Comparison of ENCODE assay signal across 9 cellular contexts in genomic region chr7:37440738-37441404, GRCh38. TPM values are rescaled to one million over a fixed set of nuclear protein-coding genes. Genes with fewer than 3 reads are reported as not detected.
DNase-seq lines count a peak whose midpoint lies in the region; ATAC-seq and TF ChIP-seq lines count a peak whose summit lies in the region.
"Had no signal": no experiment of that assay in that cellular context is flagged by ENCODE, and none has a peak within 500 bp of the region (broad histone marks: within the 10 kb centered on the region; RNA-seq: fewer than 3 reads in every experiment).

No MANE protein-coding gene starts in this region.

- H2AFZ ChIP-seq in GM23338 = no peak overlapping the region

- peaks cover 10% of the 10 kb centered on the region for H3K27me3 Mint-ChIP-seq in GM23338 (ENCODE audit: insufficient read depth, low read depth, poor library complexity)

- H3K27ac ChIP-seq in GM23338 (ENCODE audit: low read depth) = no peak overlapping the region
- peak overlapping the region; percentile 57 to 91 (median 81) for H3K27ac ChIP-seq in heart left ventricle
- peak overlapping the region; percentile 38 to 99 (median 74) for H3K27ac ChIP-seq in spleen

- H3K9me3 Mint-ChIP-seq in GM23338 = no peaks in the 10 kb centered on the region

- H3K79me2 ChIP-seq in GM23338 (replicated peaks; ENCODE audit: insufficient read depth) = no peaks in the 10 kb centered on the region

- H3K27ac Mint-ChIP-seq in GM23338 = peak overlapping the region; percentile 49; the same call in 1 of the 2 replicates

- H3K36me3 ChIP-seq in GM23338 (ENCODE audit: insufficient read depth) = no peaks in the 10 kb centered on the region
- no peaks in the 10 kb centered on the region for H3K36me3 ChIP-seq in heart left ventricle
- H3K36me3 ChIP-seq in spleen = peaks cover 0 to 17% (median 4%) of the 10 kb centered on the region in 6 donors

- no peak overlapping the region for H3K4me2 ChIP-seq in GM23338

- H3F3A ChIP-seq in GM23338 (replicated peaks; ENCODE audit: low read depth) = no peaks in the 10 kb centered on the region

- H3K9me3 ChIP-seq in heart left ventricle (no peaks in the 10 kb centered on the region), spleen (no peaks in the 10 kb centered on the region)

- no peaks in the 10 kb centered on the region for H3K9me2 ChIP-seq in GM23338 (ENCODE audit: insufficient read depth)

- H4K20me1 ChIP-seq in GM23338 (replicated peaks; ENCODE audit: insufficient read depth) = no peaks in the 10 kb centered on the region

- no peaks in the 10 kb centered on the region for H3K36me3 Mint-ChIP-seq in GM23338 (ENCODE audit: low read depth)

- H3K4me1 Mint-ChIP-seq in GM23338 = peaks cover 19% of the 10 kb centered on the region

- H3K4me3 ChIP-seq in GM23338 (no peak overlapping the region), heart left ventricle (peak overlapping the region in 5 of 12 donors; percentile 2 to 17 (median 7)), spleen (peak overlapping the region in 1 of 8 donors; percentile 4)

- intact Hi-C loops in heart left ventricle (cut with DNase I) (loop anchor here in 6 of 10 donors (2.0 to 10.0 kb wide), 6 partner anchors 46 to 226 kb away; no protein-coding TSS in a partner anchor), spleen (cut with DNase I; ENCODE audit: low total_unique reads) (no loop called here)

- TF ChIP-seq CTCF in GM23338 (conservative IDR thresholded peaks at IDR 0.05; ENCODE audit: low read depth in 2 of 2) = no peak
- no peak for TF ChIP-seq CTCF in heart left ventricle (IDR thresholded peaks at IDR 0.05)
- no peak for TF ChIP-seq CTCF in spleen (IDR thresholded peaks at IDR 0.05 in 8 of 11, conservative IDR thresholded peaks at IDR 0.05 in 3 of 11)

- DNase-seq in GM23338 (ENCODE audit: low spot score) (no peak), heart left ventricle (peak in 3 of 5 donors; percentile 31 to 44 (median 35)), spleen (no peak), mesenteric fat pad (ENCODE audit: low spot score) (no peak), pons (ENCODE audit: low spot score) (no peak)
- DNase-seq in activated CD4-positive, alpha-beta T cell treated with anti-CD3 and anti-CD28 coated beads, Interleukin-2, amount 50 U/mL, for 48 hours = peak; percentile 33 to 51
- DNase-seq: NCI-H1417 treated with DMSO at 0.1 percent for 48 hours had no signal

- H3K4me1 ChIP-seq in GM23338 (ENCODE audit: insufficient read depth) (no peaks in the 10 kb centered on the region), heart left ventricle (peaks cover 3 to 82% (median 34%) of the 10 kb centered on the region in 12 donors), spleen (peaks cover 19 to 87% (median 75%) of the 10 kb centered on the region in 6 donors)

- TF ChIP-seq POLR2A in heart left ventricle (IDR thresholded peaks at IDR 0.05) (no peak), spleen (IDR thresholded peaks at IDR 0.05) (no peak)

- WGBS in heart left ventricle, 4 donors = 56 to 65% (median 61%) methylated on average over 8 of the region's 8 CpGs
- WGBS in spleen, 5 donors = 21 to 36% (median 29%) methylated on average over 8 of the region's 8 CpGs

- H3K4me3 Mint-ChIP-seq in GM23338 = no peak overlapping the region

- H3K27me3 ChIP-seq in GM23338 (ENCODE audit: insufficient read depth) = no peaks in the 10 kb centered on the region
- no peaks in the 10 kb centered on the region for H3K27me3 ChIP-seq in heart left ventricle
- no peaks in the 10 kb centered on the region for H3K27me3 ChIP-seq in spleen (replicated peaks in 1 of 7)

- ATAC-seq in GM23338 (no peak), heart left ventricle (peak; percentile 76 to 93 (median 84)), GM18858 (IDR thresholded peaks at IDR 0.05; ENCODE audit: unreplicated experiment) (no peak), HG03439 (IDR thresholded peaks at IDR 0.05; ENCODE audit: unreplicated experiment) (no peak)

TF ChIP-seq in GM23338, 12 proteins besides CTCF, POLR2A, EP300 and RAD21:
- TF ChIP-seq CREB1 (CRISPR knock-in tag; IDR thresholded peaks at IDR 0.05; ENCODE audit: low read depth) = no peak
- TF ChIP-seq ZNF114 (CRISPR knock-in tag; IDR thresholded peaks at IDR 0.05) = no peak
- TF ChIP-seq EZH2 (IDR thresholded peaks at IDR 0.05; ENCODE audit: low read depth, unreplicated experiment) = no peak
- TF ChIP-seq JUNB (IDR thresholded peaks at IDR 0.05; ENCODE audit: unreplicated experiment) = no peak
- no peak for TF ChIP-seq ETS1 (IDR thresholded peaks at IDR 0.05)
- no peak for TF ChIP-seq NANOG (IDR thresholded peaks at IDR 0.05; ENCODE audit: borderline replicate concordance)
- TF ChIP-seq ZNF331 (CRISPR knock-in tag; IDR thresholded peaks at IDR 0.05; ENCODE audit: low read depth) = no peak
- no peak for TF ChIP-seq STAT1 (IDR thresholded peaks at IDR 0.05; ENCODE audit: unreplicated experiment)

RNA-seq across cellular contexts. Expression of gene ELMO1, which starts 7.8 kb away (rescaled TPM):
- total RNA-seq in GM23338 (2014; rRNA removed; shearing (Covaris generic)) = 15.0 and 24.9 TPM in 2 replicates
- polyA plus RNA-seq in GM23338 (2016; fragmentation: Nextera tagmentation; extraction: Ambion mirVana) (6.5 and 6.7 TPM in 2 replicates), heart left ventricle (1 to 10 TPM; 6.9 to 7.9 TPM), spleen (10 to 100 TPM; 26.0 to 39.4 (median 26.5) TPM)
- total RNA-seq in heart left ventricle (10 to 100 TPM in 8 of 9 donors, 1 to 10 TPM in 1; 9.8 to 38.6 (median 15.3) TPM), spleen (100 to 1,000 TPM; 137 to 494 (median 229) TPM), mesenteric fat pad (48.9 TPM)

Comparison
In these comparisons a context has a peak if more than half of its experiments do, and no peak if none do; other contexts are left out.
1. ATAC-seq: peak in heart left ventricle (4 of 4); none in GM23338 (single experiment), GM18858 (single experiment) and HG03439 (single experiment).
2. DNase-seq: peak in activated CD4-positive, alpha-beta T cell treated with anti-CD3 and anti-CD28 coated beads, Interleukin-2, amount 50 U/mL, for 48 hours (2 of 2) and heart left ventricle (3 of 5); none in GM23338 (single experiment), spleen (single experiment), mesenteric fat pad (single experiment) and pons (single experiment).